In genomic region chr3:146384786-146385185, GRCh38 we compare ENCODE assay signal across 25 cellular contexts.
A peak's percentile ranks its signal among the peaks of the same experiment; 100 is the strongest.
DNase-seq lines count a peak whose midpoint lies in the region; ATAC-seq, FAIRE-seq and TF ChIP-seq lines count a peak whose summit lies in the region.
"Had no signal": no experiment of that assay in that cellular context is flagged by ENCODE, and none has a peak within 500 bp of the region (broad histone marks: within the 10 kb centered on the region; RNA-seq: fewer than 3 reads in every experiment).

No MANE protein-coding gene starts in this region.

- CTCF ChIA-PET in A549 (lab: Yijun Ruan, JAX): no interaction called here

- DNase-seq in A549 (ENCODE audit: low read depth in 1 of 2, low spot score in 1 of 2): no peak
- peak; percentile 21 for DNase-seq in NCI-H526 treated with DMSO at 0.1 percent for 48 hours (lab: John Stamatoyannopoulos, UW)
- peak; percentile 63 for DNase-seq in fibroblast of the aortic adventitia (ENCODE audit: low read depth)
- no peak for DNase-seq in NCI-H524 treated with DMSO at 0.1 percent for 48 hours (lab: John Stamatoyannopoulos, UW)
- DNase-seq: ACHN; BE2C; C1 segment of cervical spinal cord; CD4-positive, alpha-beta memory T cell; CD4-positive, CD25-positive, alpha-beta regulatory T cell; CD8-positive, alpha-beta memory T cell; COR-L47; DMS 273 treated with DMSO at 0.1 percent for 48 hours; DMS153; DMS53; DMS79; DND-41; EL; GDM1 had no signal

- TF ChIP-seq CTCF in A549 (IDR thresholded peaks at IDR 0.05) (no peak), fibroblast of the aortic adventitia (IDR thresholded peaks at IDR 0.05; ENCODE audit: insufficient read depth, low read length) (no peak)

- no peak overlapping the region for H3K4me2 ChIP-seq in A549
- H3K4me2 ChIP-seq: BLaER1 had no signal

- no peak overlapping the region for H3K27ac ChIP-seq in A549
- H3K27ac ChIP-seq: 22Rv1, BLaER1 had no signal

- TF ChIP-seq POLR2A in A549 (IDR thresholded peaks at IDR 0.05; ENCODE audit: low read length): no peak

- FAIRE-seq in A549 (lab: Jason Lieb, UNC): peak; percentile 59
- FAIRE-seq: GM12878, GM12892, GM18507 had no signal

- POLR2A ChIA-PET in A549 (lab: Yijun Ruan, JAX): no interaction called here

- peaks cover 16% of the 10 kb centered on the region for H3K4me1 ChIP-seq in A549
- H3K4me1 ChIP-seq: BE2C, BLaER1 had no signal

- H3K4me3 ChIP-seq in A549 (no peak overlapping the region), fibroblast of the aortic adventitia (ENCODE audit: low read depth, low read length) (no peak overlapping the region)
- H3K4me3 ChIP-seq: BLaER1, GM12878 had no signal

- no peaks in the 10 kb centered on the region for H3K9me3 ChIP-seq in A549
- H3K9me3 ChIP-seq: BE2C, BLaER1 had no signal

- ATAC-seq in A549 (no peak), GM18907 (IDR thresholded peaks at IDR 0.05; ENCODE audit: unreplicated experiment) (no peak), GM18868 (IDR thresholded peaks at IDR 0.05; ENCODE audit: unreplicated experiment) (no peak)
- ATAC-seq: GM12878 had no signal

- TF ChIP-seq RAD21 in A549 (conservative IDR thresholded peaks at IDR 0.05 in 1 of 2, IDR thresholded peaks at IDR 0.05 in 1 of 2): no peak

- no peak for TF ChIP-seq EP300 in A549 (IDR thresholded peaks at IDR 0.05)

TF ChIP-seq in A549, 52 proteins besides CTCF, POLR2A, EP300 and RAD21:
- TF ChIP-seq EHF (CRISPR knock-in tag; IDR thresholded peaks at IDR 0.05) (no peak), REST (IDR thresholded peaks at IDR 0.05) (no peak), NR3C1 (IDR thresholded peaks at IDR 0.05) (no peak), SMC3 (IDR thresholded peaks at IDR 0.05) (no peak), CHD4 (IDR thresholded peaks at IDR 0.05; ENCODE audit: borderline replicate concordance) (no peak), TP53 (CRISPR knock-in tag; IDR thresholded peaks at IDR 0.05) (no peak), HOXB5 (CRISPR knock-in tag; IDR thresholded peaks at IDR 0.05) (no peak), ESRRA (IDR thresholded peaks at IDR 0.05; ENCODE audit: borderline replicate concordance, low read length) (no peak), ZNF302 (CRISPR knock-in tag; IDR thresholded peaks at IDR 0.05) (no peak), CEBPB (IDR thresholded peaks at IDR 0.05) (no peak), BHLHE40 (IDR thresholded peaks at IDR 0.05; ENCODE audit: low read depth, low read length) (no peak), JUN (IDR thresholded peaks at IDR 0.05) (no peak)

Comparison
In these comparisons a context has a peak if more than half of its experiments do, and no peak if none do; other contexts are left out.
1. DNase-seq: peak in NCI-H526 treated with DMSO at 0.1 percent for 48 hours (single experiment) and fibroblast of the aortic adventitia (single experiment); none in A549 (0 of 2) and NCI-H524 treated with DMSO at 0.1 percent for 48 hours (single experiment).